In the genomic region with DNA sequence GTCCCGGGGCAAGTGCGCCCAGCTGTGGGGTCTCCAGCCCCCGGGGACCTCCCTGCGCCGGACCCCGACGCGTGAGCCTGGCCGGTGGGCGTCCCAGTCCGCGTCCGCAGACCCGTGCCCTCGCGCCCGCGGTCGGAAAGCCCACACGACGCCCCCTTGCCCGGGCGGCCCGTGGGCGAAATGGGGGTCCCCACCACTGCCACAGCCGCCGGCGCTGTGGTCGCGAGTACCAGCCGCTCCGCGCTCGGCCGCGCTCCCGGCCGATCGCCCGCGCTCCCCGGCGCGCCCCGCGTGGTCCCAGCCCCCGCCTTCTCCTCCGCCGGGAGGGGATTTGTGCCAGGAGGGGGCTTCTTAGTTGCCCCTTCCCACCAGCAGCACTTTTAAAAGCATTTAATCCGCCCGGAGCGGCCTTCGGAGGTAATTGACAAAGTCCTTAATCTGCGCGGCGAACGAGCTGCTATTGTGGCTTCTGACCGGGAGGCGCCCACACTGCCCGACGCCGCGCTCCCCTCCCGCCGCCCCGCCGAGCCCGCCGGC, we compare ENCODE assay signal across 9 cellular contexts. TPM values are rescaled to one million over a fixed set of nuclear protein-coding genes. Genes with fewer than 3 reads are reported as not detected.
DNase-seq lines count a peak whose midpoint lies in the region; ATAC-seq and TF ChIP-seq lines count a peak whose summit lies in the region.
"Had no signal": no experiment of that assay in that cellular context is flagged by ENCODE, and none has a peak within 500 bp of the region (broad histone marks: within the 10 kb centered on the region; RNA-seq: fewer than 3 reads in every experiment).

No MANE protein-coding gene starts in this region.

- intact Hi-C loops in CD14-positive monocyte (cut with micrococcal nuclease): no loop called here
- intact Hi-C loops in adrenal gland (cut with DNase I): loop anchor here in 1 of 2 donors (10.0 kb wide), 1 partner anchor 235 kb away; no protein-coding TSS in a partner anchor

- peak overlapping the region in 2 of 4 donors; percentile 30 to 68 for H3K4me3 ChIP-seq in adrenal gland

- H3K36me3 ChIP-seq in adrenal gland (replicated peaks in 1 of 2): no peaks in the 10 kb centered on the region

- H3K9me3 ChIP-seq in adrenal gland (replicated peaks in 1 of 3): no peaks in the 10 kb centered on the region

- ATAC-seq in effector memory CD8-positive, alpha-beta T cell (replicated peaks): no peak

- H3K4me1 Mint-ChIP-seq in CD14-positive monocyte: peaks cover 10% of the 10 kb centered on the region
- peaks cover 10 to 12% of the 10 kb centered on the region in 2 donors for H3K4me1 Mint-ChIP-seq in effector memory CD8-positive, alpha-beta T cell (ENCODE audit: low read depth in 2 of 2)
- H3K4me1 Mint-ChIP-seq in neural crest cell: peaks cover 14% of the 10 kb centered on the region

- TF ChIP-seq CTCF in CD14-positive monocyte (IDR thresholded peaks at IDR 0.05) (peak; percentile 6), LNCAP (IDR thresholded peaks at IDR 0.05) (0 out of 2 replicates have a peak, but pooled peaks have one; percentile 11), neural crest cell (conservative IDR thresholded peaks at IDR 0.05) (peak; percentile 7), adrenal gland (IDR thresholded peaks at IDR 0.05) (no peak)

- TF ChIP-seq POLR2A in erythroblast (IDR thresholded peaks at IDR 0.05; ENCODE audit: low read length) (no peak), adrenal gland (IDR thresholded peaks at IDR 0.05) (no peak)

- peaks cover 39% of the 10 kb centered on the region for H3K27me3 ChIP-seq in adrenal gland

- H3K36me3 Mint-ChIP-seq in CD14-positive monocyte (peaks cover 0 to 9% of the 10 kb centered on the region in 2 donors), neural crest cell (ENCODE audit: low read depth) (no peaks in the 10 kb centered on the region)
- H3K36me3 Mint-ChIP-seq in effector memory CD8-positive, alpha-beta T cell (ENCODE audit: insufficient read depth): peaks cover 3% of the 10 kb centered on the region

- DNase-seq in CD14-positive monocyte (ENCODE audit: low spot score): no peak
- no peak for DNase-seq in effector memory CD8-positive, alpha-beta T cell
- DNase-seq in neural crest cell (ENCODE audit: low read depth, low spot score): no peak
- no peak for DNase-seq in inferior parietal cortex (ENCODE audit: extremely low spot score)
- no peak for DNase-seq in erythroblast (lab: John Stamatoyannopoulos, UW)
- DNase-seq in adrenal gland: no peak
- DNase-seq in medulla oblongata (ENCODE audit: extremely low spot score): no peak

- H3K4me3 Mint-ChIP-seq in CD14-positive monocyte: peak overlapping the region; percentile 48 to 65
- peak overlapping the region; percentile 43 to 49 for H3K4me3 Mint-ChIP-seq in effector memory CD8-positive, alpha-beta T cell
- no peak overlapping the region for H3K4me3 Mint-ChIP-seq in neural crest cell

- H3K4me1 ChIP-seq in adrenal gland (replicated peaks in 1 of 2): peaks cover 32 to 39% of the 10 kb centered on the region in 2 donors

- H3K27me3 Mint-ChIP-seq in CD14-positive monocyte (ENCODE audit: low read depth in 3 of 3): peaks cover 56 to 84% (median 74%) of the 10 kb centered on the region in 3 donors
- H3K27me3 Mint-ChIP-seq in effector memory CD8-positive, alpha-beta T cell: peaks cover 65 to 79% of the 10 kb centered on the region in 2 donors
- H3K27me3 Mint-ChIP-seq in neural crest cell (ENCODE audit: low read depth): peaks cover 83% of the 10 kb centered on the region

- no peak overlapping the region for H3K27ac Mint-ChIP-seq in CD14-positive monocyte
- no peak overlapping the region for H3K27ac Mint-ChIP-seq in effector memory CD8-positive, alpha-beta T cell
- no peak overlapping the region for H3K27ac Mint-ChIP-seq in neural crest cell (ENCODE audit: unreplicated experiment)

- WGBS in adrenal gland, 4 donors: 1% methylated on average over 15 to 69 of the region's 69 CpGs

- no peak overlapping the region for H3K27ac ChIP-seq in adrenal gland

- H3K9me3 Mint-ChIP-seq in CD14-positive monocyte (peaks cover 0 to 7% (median 3%) of the 10 kb centered on the region in 7 donors), neural crest cell (no peaks in the 10 kb centered on the region)
- H3K9me3 Mint-ChIP-seq in effector memory CD8-positive, alpha-beta T cell: no peaks in the 10 kb centered on the region

RNA-seq across cellular contexts. Expression of gene FIBCD1, which starts 0.4 kb away (rescaled TPM):
- not detected for polyA plus RNA-seq in CD14-positive monocyte
- total RNA-seq in neural crest cell: 0.23 and 0.45 TPM in 2 replicates
- total RNA-seq in adrenal gland: 10 to 100 TPM in 6 of 8 donors, 1 to 10 TPM in 2; 1.5 to 25.7 (median 18.3) TPM
- polyA plus RNA-seq in adrenal gland: 10 to 100 TPM in 2 of 3 donors, under 1 TPM in 1; 0.11 to 55.7 (median 26.6) TPM
- total RNA-seq: skeletal muscle tissue had no signal

RNA-seq across cellular contexts. Expression of gene QRFP, which starts 42.9 kb away (rescaled TPM):
- polyA plus RNA-seq in CD14-positive monocyte (under 1 TPM; 0.18 to 0.21 TPM), adrenal gland (not detected)
- total RNA-seq in neural crest cell (not detected in 2 replicates), adrenal gland (not detected)
- total RNA-seq: skeletal muscle tissue had no signal

Comparison
In these comparisons a context has a peak if more than half of its experiments do, and no peak if none do; other contexts are left out.
1. CTCF ChIP-seq: peak in CD14-positive monocyte (single experiment), LNCAP (single experiment) and neural crest cell (single experiment); none in adrenal gland (0 of 6).